8 cellular contexts compared by ENCODE assay signal in the genomic region with DNA sequence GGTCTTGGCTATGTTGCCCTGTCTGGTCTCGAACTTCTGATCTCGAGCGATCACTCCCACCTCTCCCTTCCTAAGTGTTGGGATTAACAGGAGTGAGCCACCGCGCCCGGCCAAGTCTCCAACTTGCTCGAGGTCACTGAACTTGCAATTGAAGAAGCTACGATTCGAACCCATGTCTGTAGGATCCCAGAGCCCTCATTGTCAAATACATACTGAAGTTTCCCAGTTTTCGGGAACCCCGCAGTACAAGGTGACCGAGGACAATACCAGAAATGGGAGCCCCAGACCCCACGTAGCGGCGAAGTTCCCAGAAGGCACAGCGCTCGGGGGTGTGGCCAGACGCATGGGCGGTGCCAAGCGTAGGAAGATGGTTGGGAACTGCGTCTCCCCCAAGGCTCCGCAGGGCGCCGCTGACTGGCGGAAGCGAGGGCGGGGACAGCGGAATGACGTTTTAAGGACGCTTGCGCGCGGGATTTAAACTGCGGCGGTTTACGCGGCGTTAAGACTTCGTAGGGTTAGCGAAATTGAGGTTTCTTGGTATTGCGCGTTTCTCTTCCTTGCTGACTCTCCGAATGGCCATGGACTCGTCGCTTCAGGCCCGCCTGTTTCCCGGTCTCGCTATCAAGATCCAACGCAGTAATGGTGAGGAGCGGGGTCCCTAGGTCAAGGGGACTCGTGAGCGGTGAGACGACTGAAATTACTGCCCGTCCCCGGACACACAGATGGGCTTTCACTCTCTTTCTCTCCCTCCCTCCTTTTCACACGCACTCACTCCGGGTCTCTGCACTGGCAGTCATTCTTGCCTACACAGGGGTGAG. TPM values are rescaled to one million over a fixed set of nuclear protein-coding genes. Genes with fewer than 3 reads are reported as not detected.
DNase-seq lines count a peak whose midpoint lies in the region; ATAC-seq and TF ChIP-seq lines count a peak whose summit lies in the region.

A gene (plus strand): TSS at position 477 of the 818 bp plus-strand sequence. CDS start 96 bp downstream, at position 573.

- peaks cover 6% of the 10 kb centered on the region; the same call in 1 of the 2 replicates for H3K36me3 ChIP-seq in PC-3 (ENCODE audit: low read depth, low read length)

- TF ChIP-seq EP300 in Ishikawa (IDR thresholded peaks at IDR 0.05; ENCODE audit: borderline replicate concordance), result peak; percentile 17; the same call in 1 of the 2 replicates

- no peaks in the 10 kb centered on the region for H3K9me2 ChIP-seq in PC-3 (replicated peaks; ENCODE audit: low read length)

- TF ChIP-seq CTCF in PC-3 (conservative IDR thresholded peaks at IDR 0.05; ENCODE audit: low read depth, low read length) (no peak), epithelial cell of proximal tubule (conservative IDR thresholded peaks at IDR 0.05; ENCODE audit: low read depth, low read length) (no peak)

- DNase-seq in DMS114 treated with DMSO at 0.1 percent for 48 hours (lab: John Stamatoyannopoulos, UW; ENCODE audit: unreplicated experiment) (peak; percentile 97), PC-3 (peak; percentile 98), activated T-cell treated with anti-CD3 and anti-CD28 coated beads for 48 hours (ENCODE audit: low read depth) (peak; percentile 97), epithelial cell of proximal tubule (ENCODE audit: low read depth) (peak; percentile 76), mucosa of gallbladder (ENCODE audit: low spot score) (peak; percentile 97)
- peak; percentile 95 for DNase-seq in stimulated activated CD8-positive, alpha-beta memory T cell treated with anti-CD3 and anti-CD28 coated beads, Interleukin-4, amount 100 ng/mL, for 4 hours (ENCODE audit: low read depth in 2 of 2, low spot score in 1 of 2)

- no peaks in the 10 kb centered on the region for H4K20me1 ChIP-seq in PC-3 (ENCODE audit: low read length)

- no peaks in the 10 kb centered on the region for H3K27me3 ChIP-seq in PC-3 (ENCODE audit: low read length)

- ATAC-seq in GM21576 (IDR thresholded peaks at IDR 0.05; ENCODE audit: unreplicated experiment) (peak; percentile 97), PC-3 (peak; percentile 99)

- peaks cover 20% of the 10 kb centered on the region for H3K4me1 ChIP-seq in PC-3 (ENCODE audit: insufficient read depth, low read length)

- H3K9ac ChIP-seq in PC-3 (ENCODE audit: low read length), result peak within 1 kb of the TSS; percentile 84

- no peaks in the 10 kb centered on the region for H3K9me3 ChIP-seq in PC-3 (ENCODE audit: low read length)

- H3K79me2 ChIP-seq in PC-3 (ENCODE audit: low read length), result peaks cover 46% of the 10 kb centered on the region

- CTCF ChIA-PET in PC-3 (lab: Charles Lee), result no interaction called here

- TF ChIP-seq RAD21 in Ishikawa (IDR thresholded peaks at IDR 0.05; ENCODE audit: low read depth), result no peak

- H2AFZ ChIP-seq in PC-3 (ENCODE audit: low read length), result peak within 1 kb of the TSS; percentile 92

- H3K4me3 ChIP-seq in PC-3 (ENCODE audit: low read length) (peak within 1 kb of the TSS; percentile 93), epithelial cell of proximal tubule (ENCODE audit: low read depth, low read length) (peak within 1 kb of the TSS; percentile 80)

- H3K4me2 ChIP-seq in PC-3 (ENCODE audit: low read length), result peak within 1 kb of the TSS; percentile 97

- H3K27ac ChIP-seq in PC-3 (ENCODE audit: low read length), result peak within 1 kb of the TSS; percentile 41

- intact Hi-C loops in PC-3 (cut with micrococcal nuclease), result no loop called here

- POLR2A ChIA-PET in PC-3 (lab: Charles Lee; ENCODE audit: unreplicated experiment), result interaction anchor here (0.5 kb wide), 1 partner anchor 564 kb away, joined by 7 read pairs; no protein-coding TSS in a partner anchor

- no peaks in the 10 kb centered on the region for H3F3A ChIP-seq in PC-3 (ENCODE audit: low read length, unreplicated experiment)

- no TSS peak for BruUV-seq in PC-3 (replicated peaks; lab: Mats Ljungman, UMichigan)

TF ChIP-seq in Ishikawa, 13 proteins besides CTCF, POLR2A, EP300 and RAD21:
- TF ChIP-seq, protein P1, sequence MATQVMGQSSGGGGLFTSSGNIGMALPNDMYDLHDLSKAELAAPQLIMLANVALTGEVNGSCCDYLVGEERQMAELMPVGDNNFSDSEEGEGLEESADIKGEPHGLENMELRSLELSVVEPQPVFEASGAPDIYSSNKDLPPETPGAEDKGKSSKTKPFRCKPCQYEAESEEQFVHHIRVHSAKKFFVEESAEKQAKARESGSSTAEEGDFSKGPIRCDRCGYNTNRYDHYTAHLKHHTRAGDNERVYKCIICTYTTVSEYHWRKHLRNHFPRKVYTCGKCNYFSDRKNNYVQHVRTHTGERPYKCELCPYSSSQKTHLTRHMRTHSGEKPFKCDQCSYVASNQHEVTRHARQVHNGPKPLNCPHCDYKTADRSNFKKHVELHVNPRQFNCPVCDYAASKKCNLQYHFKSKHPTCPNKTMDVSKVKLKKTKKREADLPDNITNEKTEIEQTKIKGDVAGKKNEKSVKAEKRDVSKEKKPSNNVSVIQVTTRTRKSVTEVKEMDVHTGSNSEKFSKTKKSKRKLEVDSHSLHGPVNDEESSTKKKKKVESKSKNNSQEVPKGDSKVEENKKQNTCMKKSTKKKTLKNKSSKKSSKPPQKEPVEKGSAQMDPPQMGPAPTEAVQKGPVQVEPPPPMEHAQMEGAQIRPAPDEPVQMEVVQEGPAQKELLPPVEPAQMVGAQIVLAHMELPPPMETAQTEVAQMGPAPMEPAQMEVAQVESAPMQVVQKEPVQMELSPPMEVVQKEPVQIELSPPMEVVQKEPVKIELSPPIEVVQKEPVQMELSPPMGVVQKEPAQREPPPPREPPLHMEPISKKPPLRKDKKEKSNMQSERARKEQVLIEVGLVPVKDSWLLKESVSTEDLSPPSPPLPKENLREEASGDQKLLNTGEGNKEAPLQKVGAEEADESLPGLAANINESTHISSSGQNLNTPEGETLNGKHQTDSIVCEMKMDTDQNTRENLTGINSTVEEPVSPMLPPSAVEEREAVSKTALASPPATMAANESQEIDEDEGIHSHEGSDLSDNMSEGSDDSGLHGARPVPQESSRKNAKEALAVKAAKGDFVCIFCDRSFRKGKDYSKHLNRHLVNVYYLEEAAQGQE (IDR thresholded peaks at IDR 0.05; ENCODE audit: low read depth), result no peak
- TF ChIP-seq CREB1 (IDR thresholded peaks at IDR 0.05; ENCODE audit: low read depth) (peak; percentile 87), TAF1 (IDR thresholded peaks at IDR 0.05; ENCODE audit: low read depth) (no peak; the same call in none of the 2 replicates), TEAD4 (IDR thresholded peaks at IDR 0.05) (0 out of 2 replicates have a peak, but pooled peaks have one; percentile 4), FOXM1 (IDR thresholded peaks at IDR 0.05; ENCODE audit: borderline replicate concordance, low read depth) (peak; percentile 99), NFIC (IDR thresholded peaks at IDR 0.05) (no peak), CEBPB (IDR thresholded peaks at IDR 0.05) (no peak), YY1 (IDR thresholded peaks at IDR 0.05; ENCODE audit: low read depth) (peak; percentile 58; the same call in 1 of the 2 replicates), TCF12 (IDR thresholded peaks at IDR 0.05; ENCODE audit: low read depth) (peak; percentile 59), ZBTB7A (IDR thresholded peaks at IDR 0.05; ENCODE audit: low read depth) (no peak), EGR1 (IDR thresholded peaks at IDR 0.05) (0 out of 2 replicates have a peak, but pooled peaks have one; percentile 10)
- TF ChIP-seq, protein P2, sequence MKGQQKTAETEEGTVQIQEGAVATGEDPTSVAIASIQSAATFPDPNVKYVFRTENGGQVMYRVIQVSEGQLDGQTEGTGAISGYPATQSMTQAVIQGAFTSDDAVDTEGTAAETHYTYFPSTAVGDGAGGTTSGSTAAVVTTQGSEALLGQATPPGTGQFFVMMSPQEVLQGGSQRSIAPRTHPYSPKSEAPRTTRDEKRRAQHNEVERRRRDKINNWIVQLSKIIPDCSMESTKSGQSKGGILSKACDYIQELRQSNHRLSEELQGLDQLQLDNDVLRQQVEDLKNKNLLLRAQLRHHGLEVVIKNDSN (IDR thresholded peaks at IDR 0.05), result no peak
- TF ChIP-seq, protein P3, sequence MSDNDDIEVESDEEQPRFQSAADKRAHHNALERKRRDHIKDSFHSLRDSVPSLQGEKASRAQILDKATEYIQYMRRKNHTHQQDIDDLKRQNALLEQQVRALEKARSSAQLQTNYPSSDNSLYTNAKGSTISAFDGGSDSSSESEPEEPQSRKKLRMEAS (IDR thresholded peaks at IDR 0.05), result peak; percentile 55; the same call in 1 of the 2 replicates

RNA-seq across cellular contexts. Expression of the gene that starts here (rescaled TPM):
- total RNA-seq in PC-3 (2014; rRNA removed) (98.7 and 121 TPM in 2 replicates), epithelial cell of proximal tubule (72.8 and 88.2 TPM in 2 replicates), mucosa of gallbladder (1.6 TPM)

Comparison
In these comparisons a context has a peak if more than half of its experiments do, and no peak if none do; other contexts are left out.
1. Peak in every context shown above with its lines: DNase-seq, ATAC-seq, H3K4me3 ChIP-seq and H3K27ac ChIP-seq.
2. RNA of the gene that starts here (total RNA-seq): 98.7 to 121 TPM in PC-3 and 72.8 to 88.2 TPM in epithelial cell of proximal tubule; 1.6 TPM in mucosa of gallbladder (single experiment); every median in the first group is over 10 times any median in the second.